ENCODE assay signal across 8 cellular contexts in the genomic region with DNA sequence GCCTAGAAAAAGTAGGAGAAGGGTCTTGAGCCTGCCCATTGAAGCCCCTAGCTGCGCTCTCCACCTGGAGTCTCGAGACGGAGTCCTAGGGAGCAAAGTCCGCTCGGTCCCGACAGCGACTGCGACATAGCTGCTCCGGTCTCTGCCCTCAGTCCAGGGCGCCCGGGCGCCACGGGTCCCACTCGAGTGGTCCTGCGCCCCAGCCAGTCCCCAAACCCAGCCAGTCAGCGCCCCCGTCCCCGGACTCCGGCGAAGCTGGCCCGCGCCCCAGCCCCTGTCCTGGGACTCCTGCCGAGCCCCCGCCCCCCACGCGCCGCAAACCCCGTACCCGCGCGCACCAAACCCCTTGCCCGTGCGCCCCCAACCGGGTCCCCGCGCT. TPM values are rescaled to one million over a fixed set of nuclear protein-coding genes. Genes with fewer than 3 reads are reported as not detected.
DNase-seq lines count a peak whose midpoint lies in the region; ATAC-seq and TF ChIP-seq lines count a peak whose summit lies in the region.

No MANE protein-coding gene starts in this region.

- peaks cover 60% of the 10 kb centered on the region for H3K4me1 ChIP-seq in body of pancreas
- peaks cover 53% of the 10 kb centered on the region for H3K4me1 ChIP-seq in stomach smooth muscle (ENCODE audit: control insufficient read depth, insufficient read depth, low read length)

- peaks cover 33 to 49% (median 48%) of the 10 kb centered on the region in 3 donors for H3K4me1 Mint-ChIP-seq in IgD-negative memory B cell
- peaks cover 3% of the 10 kb centered on the region for H3K4me1 Mint-ChIP-seq in activated T-cell treated with anti-CD3 and anti-CD28 coated beads, Interleukin-2, amount 50 U/mL, for 24 hours (ENCODE audit: low read depth)
- H3K4me1 Mint-ChIP-seq in immature natural killer cell, result no peaks in the 10 kb centered on the region

- H3K27me3 Mint-ChIP-seq in IgD-negative memory B cell, result peaks cover 3% of the 10 kb centered on the region
- peaks cover 40% of the 10 kb centered on the region for H3K27me3 Mint-ChIP-seq in activated T-cell treated with anti-CD3 and anti-CD28 coated beads, Interleukin-2, amount 50 U/mL, for 24 hours
- H3K27me3 Mint-ChIP-seq in immature natural killer cell (ENCODE audit: low read depth in 3 of 3), result peaks cover 3 to 14% (median 12%) of the 10 kb centered on the region in 3 donors

- ATAC-seq in body of pancreas, result peak; percentile 38
- ATAC-seq in left lobe of liver, result peak; percentile 74

- H3K27me3 ChIP-seq in body of pancreas (no peaks in the 10 kb centered on the region), stomach smooth muscle (ENCODE audit: control insufficient read depth in 1 of 2, insufficient read depth in 2 of 2, low read length in 2 of 2) (no peaks in the 10 kb centered on the region)

- peak in 1 of 3 donors; percentile 18 for TF ChIP-seq POLR2A in body of pancreas (IDR thresholded peaks at IDR 0.05)

- H3K4me3 ChIP-seq in body of pancreas (peak overlapping the region; percentile 68 to 76), stomach smooth muscle (ENCODE audit: low read length in 2 of 2) (peak overlapping the region; percentile 55 to 84)

- peak overlapping the region; percentile 51 to 57 for H3K9ac ChIP-seq in stomach smooth muscle (ENCODE audit: low read length in 2 of 2)

- peak overlapping the region; percentile 59 to 93 (median 90) for H3K27ac Mint-ChIP-seq in IgD-negative memory B cell
- H3K27ac Mint-ChIP-seq in activated T-cell treated with anti-CD3 and anti-CD28 coated beads, Interleukin-2, amount 50 U/mL, for 24 hours, result no peak overlapping the region
- H3K27ac Mint-ChIP-seq in immature natural killer cell, result no peak overlapping the region

- 1 to 4% methylated on average over 5 to 33 of the region's 36 CpGs for WGBS in body of pancreas, 2 donors

- no peaks in the 10 kb centered on the region for H3K36me3 ChIP-seq in body of pancreas (replicated peaks in 1 of 2; ENCODE audit: insufficient read depth in 1 of 2, low read depth in 2 of 2)
- no peaks in the 10 kb centered on the region for H3K36me3 ChIP-seq in stomach smooth muscle (ENCODE audit: control insufficient read depth in 2 of 2, insufficient read depth in 2 of 2, low read length in 2 of 2)

- H3K9me3 Mint-ChIP-seq in IgD-negative memory B cell (peaks cover 0 to 2% (median 0%) of the 10 kb centered on the region in 3 donors), immature natural killer cell (peaks cover 0 to 1% (median 0%) of the 10 kb centered on the region in 6 donors)
- no peaks in the 10 kb centered on the region for H3K9me3 Mint-ChIP-seq in activated T-cell treated with anti-CD3 and anti-CD28 coated beads, Interleukin-2, amount 50 U/mL, for 24 hours

- H3K36me3 Mint-ChIP-seq in IgD-negative memory B cell (no peaks in the 10 kb centered on the region), immature natural killer cell (peaks cover 0 to 9% (median 3%) of the 10 kb centered on the region in 3 donors)
- H3K36me3 Mint-ChIP-seq in activated T-cell treated with anti-CD3 and anti-CD28 coated beads, Interleukin-2, amount 50 U/mL, for 24 hours (ENCODE audit: low read depth), result no peaks in the 10 kb centered on the region

- peak overlapping the region; percentile 85 to 95 (median 90) for H3K4me3 Mint-ChIP-seq in IgD-negative memory B cell
- no peak overlapping the region for H3K4me3 Mint-ChIP-seq in activated T-cell treated with anti-CD3 and anti-CD28 coated beads, Interleukin-2, amount 50 U/mL, for 24 hours
- no peak overlapping the region for H3K4me3 Mint-ChIP-seq in immature natural killer cell

- H3K9me3 ChIP-seq in body of pancreas (no peaks in the 10 kb centered on the region), stomach smooth muscle (ENCODE audit: control insufficient read depth in 2 of 2, low read length in 2 of 2) (no peaks in the 10 kb centered on the region)

- intact Hi-C loops in body of pancreas (cut with DNase I), result no loop called here

- peak; percentile 48 to 61 (median 51) for DNase-seq in body of pancreas
- peak; percentile 71 for DNase-seq in left lobe of liver (ENCODE audit: low spot score)
- no peak for DNase-seq in kidney glomerular epithelial cell (lab: John Stamatoyannopoulos, UW)
- DNase-seq in activated T-cell treated with anti-CD3 and anti-CD28 coated beads, Interleukin-2, amount 50 U/mL, for 24 hours, result no peak
- DNase-seq in immature natural killer cell, result no peak
- no peak for DNase-seq in epidermal melanocyte (ENCODE audit: insufficient read length, low spot score)

- TF ChIP-seq CTCF in body of pancreas (IDR thresholded peaks at IDR 0.05), result no peak

- H3K27ac ChIP-seq in body of pancreas (peak overlapping the region; percentile 79 to 95 (median 92)), stomach smooth muscle (ENCODE audit: low read length) (no peak overlapping the region)

RNA-seq across cellular contexts. Expression of a gene that starts 0.5 kb away (rescaled TPM):
- polyA plus RNA-seq in IgD-negative memory B cell, result 12.5 TPM
- 100 to 1,000 TPM; 100 to 265 TPM for total RNA-seq in body of pancreas
- total RNA-seq in left lobe of liver, result 47.2 TPM
- polyA plus RNA-seq in immature natural killer cell, result under 1 TPM in 1 of 3 donors, not detected in 2; 0.19 TPM

Comparison
In these comparisons a context has a peak if more than half of its experiments do, and no peak if none do; other contexts are left out.
1. H3K27ac Mint-ChIP-seq: peak in IgD-negative memory B cell (3 of 3); none in activated T-cell treated with anti-CD3 and anti-CD28 coated beads, Interleukin-2, amount 50 U/mL, for 24 hours (single experiment) and immature natural killer cell (0 of 6).
2. H3K4me3 Mint-ChIP-seq: peak in IgD-negative memory B cell (4 of 4); none in activated T-cell treated with anti-CD3 and anti-CD28 coated beads, Interleukin-2, amount 50 U/mL, for 24 hours (single experiment) and immature natural killer cell (0 of 5).
3. DNase-seq: peak in body of pancreas (4 of 4) and left lobe of liver (single experiment); none in kidney glomerular epithelial cell (single experiment), activated T-cell treated with anti-CD3 and anti-CD28 coated beads, Interleukin-2, amount 50 U/mL, for 24 hours (single experiment), immature natural killer cell (0 of 3) and epidermal melanocyte (single experiment).